1 cellular context compared by ENCODE assay signal in genomic region chr14:20801726-20802125, GRCh38.
TF ChIP-seq lines count a peak whose summit lies in the region.

No MANE protein-coding gene starts in this region.

TF ChIP-seq in H1, 55 proteins besides CTCF, POLR2A, EP300 and RAD21:
- no peak for TF ChIP-seq E2F6 (IDR thresholded peaks at IDR 0.05)
